Comparison of ENCODE assay signal across 24 cellular contexts in the genomic region with DNA sequence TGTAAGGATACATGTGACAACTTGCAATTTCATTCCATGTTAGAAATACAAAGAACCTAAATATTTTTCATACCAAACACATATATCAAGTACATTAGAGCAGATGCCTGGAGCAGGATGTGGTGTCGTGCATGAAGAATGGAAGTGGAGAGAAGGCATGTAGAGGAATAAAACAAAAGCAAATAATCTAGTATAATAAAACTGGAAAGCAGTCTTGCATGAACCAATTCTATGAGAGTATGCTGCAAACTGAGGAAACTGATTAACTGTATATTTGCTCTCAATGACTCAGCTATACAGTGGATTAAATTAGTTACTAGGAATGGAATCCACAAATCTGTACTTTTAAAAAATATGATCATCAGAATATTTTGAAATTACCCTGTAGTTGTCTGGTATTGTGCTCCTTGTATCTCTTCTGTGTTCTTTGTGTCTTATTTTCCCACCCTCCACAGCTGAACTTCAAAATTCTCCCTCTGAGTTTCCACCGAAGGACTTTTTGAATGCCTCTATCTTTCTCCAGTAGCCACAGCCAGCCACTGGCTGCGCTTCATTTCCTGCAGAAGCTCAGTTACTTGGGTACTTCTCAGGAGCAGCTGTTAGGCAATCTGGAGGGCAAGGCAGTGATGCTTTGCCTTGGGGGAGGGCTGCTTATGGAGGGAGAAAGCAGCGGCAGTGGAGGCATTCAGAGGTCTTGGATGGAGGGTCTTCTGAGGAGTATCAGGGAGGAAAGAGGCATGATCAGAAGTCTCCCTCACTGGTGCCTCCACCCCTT.
A peak's percentile ranks its signal among the peaks of the same experiment; 100 is the strongest.
DNase-seq lines count a peak whose midpoint lies in the region; ATAC-seq, FAIRE-seq and TF ChIP-seq lines count a peak whose summit lies in the region.
"Had no signal": no experiment of that assay in that cellular context is flagged by ENCODE, and none has a peak within 500 bp of the region (broad histone marks: within the 10 kb centered on the region; RNA-seq: fewer than 3 reads in every experiment).

No MANE protein-coding gene starts in this region.

- H3K27ac Mint-ChIP-seq in endodermal cell: no peak overlapping the region
- no peak overlapping the region for H3K27ac Mint-ChIP-seq in T-cell
- H3K27ac Mint-ChIP-seq: CD8-positive, alpha-beta T cell; T-helper 1 cell treated with Interleukin-12 subunit alpha and Interleukin-12 subunit beta and Interleukin-4 antibody, amounts not matched to agents 30 μg/mL and 1 μg/mL, for 36 hours had no signal

- peaks cover 6% of the 10 kb centered on the region for H3K9me3 ChIP-seq in endodermal cell (ENCODE audit: control insufficient read depth, low read length)
- H3K9me3 ChIP-seq: Caco-2 had no signal

- no peak for FAIRE-seq in bronchial epithelial cell (lab: Jason Lieb, UNC)
- FAIRE-seq: A204.1, GM18507 had no signal

- no peaks in the 10 kb centered on the region for H3K36me3 Mint-ChIP-seq in endodermal cell (ENCODE audit: low read depth)
- no peaks in the 10 kb centered on the region for H3K36me3 Mint-ChIP-seq in T-cell
- H3K36me3 Mint-ChIP-seq: CD8-positive, alpha-beta T cell had no signal

- no peak for ATAC-seq in T-cell (replicated peaks in 1 of 4)
- ATAC-seq: CD8-positive, alpha-beta T cell; Panc1 had no signal

- H3K27ac ChIP-seq in endodermal cell (ENCODE audit: low read depth, low read length): no peak overlapping the region

- in situ Hi-C loops in Caki2 (cut with HindIII; ENCODE audit: low pct_unique_long_range_greater_than_20kb, low sequenced_read_pairs): no loop called here

- H3K4me1 Mint-ChIP-seq in endodermal cell: no peaks in the 10 kb centered on the region
- H3K4me1 Mint-ChIP-seq in T-cell: no peaks in the 10 kb centered on the region

- no peaks in the 10 kb centered on the region for H3K36me3 ChIP-seq in bronchial epithelial cell (ENCODE audit: control insufficient read depth, insufficient read depth, low read length)
- no peaks in the 10 kb centered on the region for H3K36me3 ChIP-seq in endodermal cell (ENCODE audit: control insufficient read depth, insufficient read depth, low read length)

- CTCF ChIA-PET in T-cell (lab: Charles Lee): no interaction called here

- H3K4me3 ChIP-seq in bronchial epithelial cell (ENCODE audit: low read depth, low read length): no peak overlapping the region
- H3K4me3 ChIP-seq in endodermal cell (ENCODE audit: low read length): no peak overlapping the region

- no peak for TF ChIP-seq CTCF in bronchial epithelial cell (IDR thresholded peaks at IDR 0.05; ENCODE audit: insufficient read depth, low read length, severe bottlenecking)
- TF ChIP-seq CTCF in endodermal cell (conservative IDR thresholded peaks at IDR 0.05): no peak

- DNase-seq in Caki2 (ENCODE audit: low read depth) (peak; percentile 38), NCI-H2171 (lab: John Stamatoyannopoulos, UW) (peak; percentile 11), bronchial epithelial cell (ENCODE audit: low read depth) (peak; percentile 5), kidney tubule cell (ENCODE audit: low spot score) (peak; percentile 72), endodermal cell (no peak), DMS53 (lab: John Stamatoyannopoulos, UW) (no peak), T-cell (no peak), dedifferentiated amniotic fluid mesenchymal stem cell (ENCODE audit: extremely low spot score) (no peak)
- DNase-seq: C1 segment of cervical spinal cord; Caco-2; CD8-positive, alpha-beta T cell; DMS153; H7; KBM-7; MM.1S; NCI-H1694; NCI-H2029 treated with DMSO at 0.1 percent for 48 hours; NCI-H345; NCI-H510A treated with DMSO at 0.1 percent for 48 hours; SHP77 treated with DMSO at 0.1 percent for 48 hours had no signal

- H3K9ac ChIP-seq in endodermal cell (ENCODE audit: extremely low read depth, low read length, poor library complexity, severe bottlenecking): no peak overlapping the region

- H3K4me1 ChIP-seq in endodermal cell (ENCODE audit: control insufficient read depth, insufficient read depth, low read length): no peaks in the 10 kb centered on the region
- H3K4me1 ChIP-seq: Caco-2 had no signal

- H3K27me3 Mint-ChIP-seq in endodermal cell (ENCODE audit: insufficient read depth) (no peaks in the 10 kb centered on the region), T-cell (no peaks in the 10 kb centered on the region)

- no peak overlapping the region for H3K4me3 Mint-ChIP-seq in endodermal cell
- H3K4me3 Mint-ChIP-seq in T-cell: no peak overlapping the region
- H3K4me3 Mint-ChIP-seq: CD8-positive, alpha-beta T cell; T-helper 1 cell treated with Interleukin-12 subunit alpha and Interleukin-12 subunit beta and Interleukin-4 antibody, amounts not matched to agents 30 μg/mL and 1 μg/mL, for 36 hours had no signal

- POLR2A ChIA-PET in T-cell (lab: Charles Lee): no interaction called here

- no peaks in the 10 kb centered on the region for H3K27me3 ChIP-seq in bronchial epithelial cell (ENCODE audit: control insufficient read depth, insufficient read depth, low read length)
- no peaks in the 10 kb centered on the region for H3K27me3 ChIP-seq in endodermal cell (ENCODE audit: control insufficient read depth, insufficient read depth, low read length, poor library complexity, severe bottlenecking)

- 93 to 100% methylated on average over 1 to 4 of the region's 4 CpGs for WGBS in endodermal cell (ENCODE audit: insufficient coverage in 1 of 2, insufficient read length in 1 of 2), 2 experiments

- H3K9me3 Mint-ChIP-seq in endodermal cell (peaks cover 13% of the 10 kb centered on the region), T-cell (peaks cover 4 to 17% (median 15%) of the 10 kb centered on the region in 3 donors)
- H3K9me3 Mint-ChIP-seq: T-helper 1 cell treated with Interleukin-12 subunit alpha and Interleukin-12 subunit beta and Interleukin-4 antibody, amounts not matched to agents 30 μg/mL and 1 μg/mL, for 36 hours had no signal

Comparison
In these comparisons a context has a peak if more than half of its experiments do, and no peak if none do; other contexts are left out.
1. DNase-seq: peak in Caki2 (single experiment), NCI-H2171 (single experiment), bronchial epithelial cell (single experiment) and kidney tubule cell (single experiment); none in endodermal cell (single experiment), DMS53 (single experiment), T-cell (0 of 34) and dedifferentiated amniotic fluid mesenchymal stem cell (single experiment).